ENCODE assay signal across 8 cellular contexts in genomic region chr7:18610331-18610948, GRCh38.
A peak's percentile ranks its signal among the peaks of the same experiment; 100 is the strongest.
DNase-seq lines count a peak whose midpoint lies in the region; TF ChIP-seq lines count a peak whose summit lies in the region.

No MANE protein-coding gene starts in this region.

- intact Hi-C loops in posterior vena cava (cut with DNase I) = no loop called here

- TF ChIP-seq CTCF in GM12875 (IDR thresholded peaks at IDR 0.05; ENCODE audit: borderline replicate concordance, insufficient read depth, low read depth, low read length) = peak; percentile 64; the same call in 1 of the 2 replicates

- H3K4me3 ChIP-seq in GM12875 (ENCODE audit: low read depth, low read length) = no peak overlapping the region

- DNase-seq in HT1080 (ENCODE audit: low read depth) = peak; percentile 42
- peak; percentile 39 for DNase-seq in amniotic epithelial cell (ENCODE audit: low read depth)
- peak; percentile 49 to 64 for DNase-seq in lung microvascular endothelial cell (ENCODE audit: low read depth in 2 of 2)
- no peak for DNase-seq in KG1 (lab: John Stamatoyannopoulos, UW)
- no peak for DNase-seq in NCI-H187 (lab: John Stamatoyannopoulos, UW)
- DNase-seq in NCI-H510A (lab: John Stamatoyannopoulos, UW) = no peak
- DNase-seq in posterior vena cava (ENCODE audit: low spot score) = no peak

Comparison
In these comparisons a context has a peak if more than half of its experiments do, and no peak if none do; other contexts are left out.
1. DNase-seq: peak in HT1080 (single experiment), amniotic epithelial cell (single experiment) and lung microvascular endothelial cell (2 of 2); none in KG1 (single experiment), NCI-H187 (0 of 2), NCI-H510A (single experiment) and posterior vena cava (single experiment).